13 cellular contexts compared by ENCODE assay signal in genomic region chr11:105208038-105208437, GRCh38.
A peak's percentile ranks its signal among the peaks of the same experiment; 100 is the strongest.
DNase-seq lines count a peak whose midpoint lies in the region; ATAC-seq, FAIRE-seq and TF ChIP-seq lines count a peak whose summit lies in the region.
"Had no signal": no experiment of that assay in that cellular context is flagged by ENCODE, and none has a peak within 500 bp of the region (broad histone marks: within the 10 kb centered on the region; RNA-seq: fewer than 3 reads in every experiment).

No MANE protein-coding gene starts in this region.

- H3K4me1 ChIP-seq in H1 (replicated peaks in 1 of 4; ENCODE audit: control insufficient read depth in 3 of 4, insufficient read depth in 4 of 4, low read length in 3 of 4): no peaks in the 10 kb centered on the region
- H3K4me1 ChIP-seq in ascending aorta: no peaks in the 10 kb centered on the region
- H3K4me1 ChIP-seq: HAP-1 had no signal

- H3K23me2 ChIP-seq in H1 (ENCODE audit: low read depth, low read length): no peaks in the 10 kb centered on the region

- 85% methylated on average over 4 of the region's 4 CpGs; no CpG with 5 or more reads in 1 of the 2 experiments for WGBS in H1 (ENCODE audit: extremely low coverage in 1 of 2, insufficient coverage in 1 of 2, insufficient read length in 1 of 2, insufficient replicate concordance in 2 of 2, low coverage in 1 of 2, low lambda C conversion rate in 2 of 2, missing lambda C conversion rate in 1 of 2), 2 experiments

- H3K27ac ChIP-seq in H1 (ENCODE audit: low read depth, low read length) (no peak overlapping the region), ascending aorta (no peak overlapping the region)

- H3K23ac ChIP-seq in H1 (ENCODE audit: insufficient read length): no peak overlapping the region

- H3K9me3 ChIP-seq in H1 (ENCODE audit: insufficient read depth in 2 of 2, low read depth in 1 of 2, low read length in 1 of 2) (no peaks in the 10 kb centered on the region), ascending aorta (no peaks in the 10 kb centered on the region)
- H3K9me3 ChIP-seq: HAP-1 had no signal

- no peak overlapping the region for H2BK5ac ChIP-seq in H1 (ENCODE audit: low read depth, low read length)

- no peaks in the 10 kb centered on the region for H3K36me3 ChIP-seq in H1 (ENCODE audit: control insufficient read depth in 2 of 4, insufficient read depth in 4 of 4, low read length in 3 of 4)
- H3K36me3 ChIP-seq in ascending aorta: no peaks in the 10 kb centered on the region
- H3K36me3 ChIP-seq: HAP-1 had no signal

- H4K5ac ChIP-seq in H1 (ENCODE audit: insufficient read length, low read depth, low read length): no peak overlapping the region

- no peak overlapping the region for H2BK15ac ChIP-seq in H1 (ENCODE audit: low read length)

- no peak overlapping the region for H3K18ac ChIP-seq in H1 (ENCODE audit: extremely low read depth, low read length)

- ATAC-seq in GM18502 (IDR thresholded peaks at IDR 0.05; ENCODE audit: poor library complexity, unreplicated experiment) (peak; percentile 55), GM19328 (IDR thresholded peaks at IDR 0.05; ENCODE audit: unreplicated experiment) (no peak)

- intact Hi-C loops in ascending aorta (cut with DNase I): no loop called here

- no peak for TF ChIP-seq POLR2A in H1 (IDR thresholded peaks at IDR 0.05; ENCODE audit: control extremely low read depth in 1 of 2, low read depth in 2 of 2, low read length in 2 of 2)

- no peaks in the 10 kb centered on the region for H3K79me1 ChIP-seq in H1 (ENCODE audit: low read depth, low read length)

- peak; percentile 81 for DNase-seq in MV-4-11 (lab: John Stamatoyannopoulos, UW)
- DNase-seq in H1 (ENCODE audit: low read depth in 1 of 2, low spot score in 2 of 2): no peak
- DNase-seq in ascending aorta (ENCODE audit: low spot score in 2 of 2): no peak
- DNase-seq in DMS114 treated with DMSO at 0.1 percent for 48 hours (lab: John Stamatoyannopoulos, UW; ENCODE audit: unreplicated experiment): no peak
- no peak for DNase-seq in SIG-M5 (lab: John Stamatoyannopoulos, UW)
- DNase-seq: CD4-positive, CD25-positive, alpha-beta regulatory T cell; GOT3; IMR-90 had no signal

- H2BK20ac ChIP-seq in H1 (ENCODE audit: low read length): no peak overlapping the region

- no peak overlapping the region for H4K8ac ChIP-seq in H1 (ENCODE audit: extremely low read depth, insufficient read depth, low read length)

- H2BK120ac ChIP-seq in H1 (replicated peaks; ENCODE audit: low read depth, low read length): no peak overlapping the region

- TF ChIP-seq RAD21 in H1 (IDR thresholded peaks at IDR 0.05 in 1 of 2, conservative IDR thresholded peaks at IDR 0.05 in 1 of 2; ENCODE audit: low read depth in 2 of 2, low read length in 2 of 2): no peak

- FAIRE-seq in H1 (lab: Jason Lieb, UNC): no peak
- FAIRE-seq: A204.1, GM18507 had no signal

- no peak overlapping the region for H2AK5ac ChIP-seq in H1 (ENCODE audit: low read depth, low read length)

- TF ChIP-seq CTCF in H1 (IDR thresholded peaks at IDR 0.05; ENCODE audit: control extremely low read depth in 1 of 3, insufficient read depth in 1 of 3, low read depth in 1 of 3, low read length in 3 of 3) (no peak), ascending aorta (IDR thresholded peaks at IDR 0.05) (no peak)

- POLR2A ChIA-PET in H1 (lab: Charles Lee; ENCODE audit: partially characterized antibody): no interaction called here

- H2BK12ac ChIP-seq in H1 (ENCODE audit: low read depth, low read length): no peak overlapping the region

- H3K56ac ChIP-seq in H1 (replicated peaks; ENCODE audit: insufficient read length, low read depth, low read length): no peak overlapping the region

- H3K14ac ChIP-seq in H1 (ENCODE audit: insufficient read length): no peak overlapping the region

- no peaks in the 10 kb centered on the region for H4K20me1 ChIP-seq in H1 (replicated peaks in 1 of 2; ENCODE audit: control insufficient read depth in 1 of 2, insufficient read depth in 2 of 2, low read length in 2 of 2)

- peak overlapping the region; percentile 51; the same call in 1 of the 2 replicates for H2AFZ ChIP-seq in H1 (ENCODE audit: low read length)

- H4K91ac ChIP-seq in H1 (replicated peaks; ENCODE audit: insufficient read length, low read length): no peak overlapping the region

- no peak for TF ChIP-seq EP300 in H1 (IDR thresholded peaks at IDR 0.05; ENCODE audit: borderline replicate concordance in 1 of 2, low read depth in 2 of 2, low read length in 2 of 2)

- no peak overlapping the region for H3K9ac ChIP-seq in H1 (replicated peaks in 1 of 4; ENCODE audit: extremely low read depth in 1 of 4, low read depth in 3 of 4, low read length in 3 of 4)

- H3K4me3 ChIP-seq in H1 (ENCODE audit: extremely low read depth in 1 of 4, insufficient read depth in 2 of 4, low read depth in 3 of 4, low read length in 4 of 4): no peak overlapping the region
- no peak overlapping the region for H3K4me3 ChIP-seq in ascending aorta
- H3K4me3 ChIP-seq: HAP-1 had no signal

- H3K4me2 ChIP-seq in H1 (ENCODE audit: insufficient read depth in 1 of 2, low read depth in 2 of 2, low read length in 2 of 2): no peak overlapping the region

- CTCF ChIA-PET in H1 (lab: Charles Lee; ENCODE audit: partially characterized antibody): no interaction called here

- H3K79me2 ChIP-seq in H1 (ENCODE audit: control insufficient read depth in 1 of 2, insufficient read depth in 2 of 2, low read length in 2 of 2): no peaks in the 10 kb centered on the region

- no peak overlapping the region for H3K4ac ChIP-seq in H1 (replicated peaks; ENCODE audit: insufficient read length, low read depth, low read length)

- H3K27me3 ChIP-seq in H1 (replicated peaks in 1 of 4; ENCODE audit: control insufficient read depth in 3 of 4, extremely low read depth in 1 of 4, insufficient read depth in 3 of 4, low read length in 3 of 4) (no peaks in the 10 kb centered on the region), ascending aorta (no peaks in the 10 kb centered on the region)

TF ChIP-seq in H1, 55 proteins besides CTCF, POLR2A, EP300 and RAD21:
- TF ChIP-seq, protein P1, sequence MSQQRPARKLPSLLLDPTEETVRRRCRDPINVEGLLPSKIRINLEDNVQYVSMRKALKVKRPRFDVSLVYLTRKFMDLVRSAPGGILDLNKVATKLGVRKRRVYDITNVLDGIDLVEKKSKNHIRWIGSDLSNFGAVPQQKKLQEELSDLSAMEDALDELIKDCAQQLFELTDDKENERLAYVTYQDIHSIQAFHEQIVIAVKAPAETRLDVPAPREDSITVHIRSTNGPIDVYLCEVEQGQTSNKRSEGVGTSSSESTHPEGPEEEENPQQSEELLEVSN (IDR thresholded peaks at IDR 0.05): no peak
- no peak for TF ChIP-seq EGR1 (IDR thresholded peaks at IDR 0.05; ENCODE audit: borderline replicate concordance, low read depth, low read length)
- TF ChIP-seq SIRT6 (IDR thresholded peaks at IDR 0.05; ENCODE audit: low read length): no peak
- TF ChIP-seq RBBP5 (IDR thresholded peaks at IDR 0.05; ENCODE audit: borderline replicate concordance, low read depth, low read length): no peak
- TF ChIP-seq NRF1 (IDR thresholded peaks at IDR 0.05; ENCODE audit: low read depth, low read length): no peak
- TF ChIP-seq USF2 (IDR thresholded peaks at IDR 0.05; ENCODE audit: low read length): no peak
- TF ChIP-seq RFX5 (IDR thresholded peaks at IDR 0.05; ENCODE audit: borderline replicate concordance, low read depth, low read length): no peak
- no peak for TF ChIP-seq POLR2AphosphoS5 (IDR thresholded peaks at IDR 0.05; ENCODE audit: low read depth, low read length)
- no peak for TF ChIP-seq PHF8 (conservative IDR thresholded peaks at IDR 0.05; ENCODE audit: low read depth, low read length)
- TF ChIP-seq ASH2L (IDR thresholded peaks at IDR 0.05; ENCODE audit: low read length): no peak
- TF ChIP-seq BRCA1 (IDR thresholded peaks at IDR 0.05; ENCODE audit: low read depth, low read length): no peak
- no peak for TF ChIP-seq SUZ12 (IDR thresholded peaks at IDR 0.05; ENCODE audit: low read length)
- no peak for TF ChIP-seq SIX5 (IDR thresholded peaks at IDR 0.05; ENCODE audit: low read depth, low read length)
TF ChIP-seq in H1: peak in this region for 0.
